ENCODE assay signal across 19 cellular contexts in the genomic region with DNA sequence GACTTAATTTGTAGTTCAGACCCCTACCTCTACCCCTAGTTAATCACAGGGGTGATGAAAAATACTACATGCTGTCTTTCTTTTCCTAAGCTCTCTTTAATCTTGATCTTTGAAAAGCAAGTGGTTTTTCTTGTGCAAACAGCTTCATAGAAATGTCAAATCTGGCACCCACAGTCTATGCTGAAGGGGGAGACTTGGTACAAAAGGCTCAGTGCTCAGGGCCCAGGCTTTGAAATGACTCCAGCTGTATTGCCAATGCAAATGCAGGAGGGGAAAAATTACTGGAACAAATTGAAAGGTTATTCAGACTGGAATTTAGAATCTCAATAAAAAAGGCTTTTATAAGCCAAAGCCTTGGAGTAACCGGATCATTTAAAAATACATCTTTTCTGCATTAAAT.
DNase-seq lines count a peak whose midpoint lies in the region; ATAC-seq lines count a peak whose summit lies in the region.
"Had no signal": no experiment of that assay in that cellular context is flagged by ENCODE, and none has a peak within 500 bp of the region (broad histone marks: within the 10 kb centered on the region; RNA-seq: fewer than 3 reads in every experiment).

No MANE protein-coding gene starts in this region.

- H3K36me3 ChIP-seq in HUES64 (ENCODE audit: insufficient read depth, low read length) = no peaks in the 10 kb centered on the region
- H3K36me3 ChIP-seq: SJSA1 had no signal

- H3K4me3 Mint-ChIP-seq in stimulated activated memory B cell treated with anti-CD40 and anti-IgM and Interleukin-4, amounts not matched to agents 10 μg/mL and 1 μg/mL and 100 μg/mL, for 72 hours = no peak overlapping the region
- H3K4me3 Mint-ChIP-seq: CD4-positive, alpha-beta memory T cell had no signal

- H3K4me1 Mint-ChIP-seq in stimulated activated memory B cell treated with anti-CD40 and anti-IgM and Interleukin-4, amounts not matched to agents 10 μg/mL and 1 μg/mL and 100 μg/mL, for 72 hours = no peaks in the 10 kb centered on the region
- H3K4me1 Mint-ChIP-seq: CD4-positive, alpha-beta memory T cell had no signal

- H3K9ac ChIP-seq in HUES64 (ENCODE audit: low read depth, low read length) = no peak overlapping the region

- no peak overlapping the region for H3K27ac Mint-ChIP-seq in stimulated activated memory B cell treated with anti-CD40 and anti-IgM and Interleukin-4, amounts not matched to agents 10 μg/mL and 1 μg/mL and 100 μg/mL, for 72 hours
- H3K27ac Mint-ChIP-seq: CD4-positive, alpha-beta memory T cell had no signal

- no peaks in the 10 kb centered on the region for H3K27me3 Mint-ChIP-seq in stimulated activated memory B cell treated with anti-CD40 and anti-IgM and Interleukin-4, amounts not matched to agents 10 μg/mL and 1 μg/mL and 100 μg/mL, for 72 hours
- H3K27me3 Mint-ChIP-seq: CD4-positive, alpha-beta memory T cell had no signal

- peak; percentile 40 for DNase-seq in Ammon's horn (ENCODE audit: low spot score)
- peak; percentile 33 for DNase-seq in globus pallidus (ENCODE audit: low spot score)
- DNase-seq in pons (ENCODE audit: low spot score) = peak; percentile 18
- DNase-seq in cortex of kidney (lab: John Stamatoyannopoulos, UW) = no peak
- DNase-seq in NCI-H526 treated with DMSO at 0.1 percent for 48 hours (lab: John Stamatoyannopoulos, UW) = no peak
- DNase-seq: AML-193; C1 segment of cervical spinal cord; CD4-positive, alpha-beta memory T cell; COR-L47; DMS53; NCI-H1048; NCI-H1417 treated with DMSO at 0.1 percent for 48 hours; NCI-H1694 treated with DMSO at 0.1 percent for 48 hours; NCI-H2081; PC-3; Right ventricle myocardium superior had no signal

- peak overlapping the region; percentile 11; the same call in 1 of the 2 replicates for H3K27ac ChIP-seq in HUES64 (ENCODE audit: low read depth, low read length)
- H3K27ac ChIP-seq: SJSA1 had no signal

- WGBS in HUES64 = 82% methylated on average over 1 of the region's 1 CpG

- H3K4me1 ChIP-seq in HUES64 (ENCODE audit: insufficient read depth, low read length) = peaks cover 45% of the 10 kb centered on the region
- H3K4me1 ChIP-seq: SJSA1 had no signal

- H3K9me3 Mint-ChIP-seq in stimulated activated memory B cell treated with anti-CD40 and anti-IgM and Interleukin-4, amounts not matched to agents 10 μg/mL and 1 μg/mL and 100 μg/mL, for 72 hours = no peaks in the 10 kb centered on the region

- no peaks in the 10 kb centered on the region for H3K9me3 ChIP-seq in HUES64 (ENCODE audit: insufficient read depth, low read depth, low read length)
- H3K9me3 ChIP-seq: SJSA1 had no signal

- no peaks in the 10 kb centered on the region for H3K36me3 Mint-ChIP-seq in stimulated activated memory B cell treated with anti-CD40 and anti-IgM and Interleukin-4, amounts not matched to agents 10 μg/mL and 1 μg/mL and 100 μg/mL, for 72 hours
- H3K36me3 Mint-ChIP-seq: CD4-positive, alpha-beta memory T cell had no signal

- ATAC-seq in stimulated activated memory B cell treated with anti-CD40 and anti-IgM and Interleukin-4, amounts not matched to agents 10 μg/mL and 1 μg/mL and 100 μg/mL, for 72 hours = no peak
- ATAC-seq: PC-3 had no signal

- no peak overlapping the region for H3K4me3 ChIP-seq in HUES64 (ENCODE audit: low read length)
- H3K4me3 ChIP-seq: SJSA1 had no signal

- H3K27me3 ChIP-seq in HUES64 (ENCODE audit: insufficient read depth, low read length) = no peaks in the 10 kb centered on the region
- H3K27me3 ChIP-seq: SJSA1 had no signal

Comparison
In these comparisons a context has a peak if more than half of its experiments do, and no peak if none do; other contexts are left out.
1. DNase-seq: peak in Ammon's horn (single experiment), globus pallidus (single experiment) and pons (single experiment); none in cortex of kidney (single experiment) and NCI-H526 treated with DMSO at 0.1 percent for 48 hours (single experiment).